20 cellular contexts compared by ENCODE assay signal in genomic region chr5:170383227-170383626, GRCh38. TPM values are rescaled to one million over a fixed set of nuclear protein-coding genes. Genes with fewer than 3 reads are reported as not detected.
"Had no signal": no experiment of that assay in that cellular context is flagged by ENCODE, and none has a peak within 500 bp of the region (broad histone marks: within the 10 kb centered on the region; RNA-seq: fewer than 3 reads in every experiment).

No MANE protein-coding gene starts in this region.

- ATAC-seq: left cardiac atrium; left ventricle myocardium superior; naive thymus-derived CD4-positive, alpha-beta T cell; psoas muscle; sciatic nerve had no signal

- H3K36me3 ChIP-seq: esophagus squamous epithelium, neutrophil, uterus had no signal

- H3K27me3 ChIP-seq: esophagus squamous epithelium, neutrophil, stomach, uterus had no signal

- DNase-seq: effector memory CD4-positive, alpha-beta T cell; esophagus squamous epithelium; foreskin fibroblast; kidney; left cardiac atrium; left ventricle myocardium superior; mesendoderm; naive thymus-derived CD4-positive, alpha-beta T cell; nephron progenitor cell; psoas muscle; stimulated activated CD4-positive, alpha-beta T cell treated with anti-CD3 and anti-CD28 coated beads, Interleukin-2, amount 100 ng/mL, for 24 hours; stimulated activated naive CD4-positive, alpha-beta T cell; stomach; trophoblast cell; uterus had no signal

- H3K27ac ChIP-seq: epithelial cell of prostate, esophagus squamous epithelium, neutrophil, psoas muscle, skin epidermis had no signal

- H3K4me3 ChIP-seq: esophagus squamous epithelium, psoas muscle, skin epidermis, stomach, uterus had no signal

- H3K4me1 ChIP-seq: psoas muscle, uterus had no signal

- H3K9me3 ChIP-seq: esophagus squamous epithelium, neutrophil, psoas muscle, stomach, uterus had no signal

RNA-seq across cellular contexts. Expression of gene KCNMB1, which starts 5.9 kb away (rescaled TPM):
- total RNA-seq: lung microvascular endothelial cell had no signal
- polyA plus RNA-seq: naive thymus-derived CD4-positive, alpha-beta T cell had no signal
